ENCODE assay signal across 9 cellular contexts in genomic region chr19:35090160-35090794, GRCh38. TPM values are rescaled to one million over a fixed set of nuclear protein-coding genes. Genes with fewer than 3 reads are reported as not detected.
A peak's percentile ranks its signal among the peaks of the same experiment; 100 is the strongest.
DNase-seq lines count a peak whose midpoint lies in the region; ATAC-seq and TF ChIP-seq lines count a peak whose summit lies in the region.
"Had no signal": no experiment of that assay in that cellular context is flagged by ENCODE, and none has a peak within 500 bp of the region (broad histone marks: within the 10 kb centered on the region; RNA-seq: fewer than 3 reads in every experiment).

No MANE protein-coding gene starts in this region.

- H3K9me3 ChIP-seq in left lung: no peaks in the 10 kb centered on the region

- no peak overlapping the region for H3K4me3 ChIP-seq in WI38 (ENCODE audit: low read depth, low read length)
- H3K4me3 ChIP-seq in dorsolateral prefrontal cortex: peak overlapping the region in 58 of 59 donors; percentile 13 to 62 (median 42)
- no peak overlapping the region for H3K4me3 ChIP-seq in left lung

- H3K4me1 ChIP-seq in left lung: peaks cover 0 to 4% of the 10 kb centered on the region in 2 donors

- H3K27ac ChIP-seq in dorsolateral prefrontal cortex (peak overlapping the region in 55 of 59 donors; percentile 5 to 89 (median 73)), left lung (no peak overlapping the region)

- DNase-seq in activated CD4-positive, CD25-positive, alpha-beta regulatory T cell treated with anti-CD3 and anti-CD28 coated beads, Interleukin-2, amount 50 U/mL, for 16 hours (ENCODE audit: low read depth, low spot score): peak; percentile 11
- no peak for DNase-seq in activated CD4-positive, CD25-positive, alpha-beta regulatory T cell (lab: John Stamatoyannopoulos, UW)
- peak; percentile 88 for DNase-seq in NCI-H1694 (lab: John Stamatoyannopoulos, UW)
- peak in 4 of 10 donors; percentile 54 to 77 (median 64) for DNase-seq in dorsolateral prefrontal cortex
- peak in 1 of 2 donors; percentile 32 for DNase-seq in left lung
- DNase-seq in stimulated activated CD8-positive, alpha-beta memory T cell treated with anti-CD3 and anti-CD28 coated beads, Interleukin-4, amount 100 ng/mL, for 4 hours (ENCODE audit: low read depth in 2 of 2, low spot score in 1 of 2): peak; percentile 3 to 9

- H3K27me3 ChIP-seq in dorsolateral prefrontal cortex: peaks cover 0 to 4% (median 0%) of the 10 kb centered on the region in 45 donors
- H3K27me3 ChIP-seq in left lung: peaks cover 0 to 19% of the 10 kb centered on the region in 2 donors

- no peaks in the 10 kb centered on the region for H3K36me3 ChIP-seq in left lung

- ATAC-seq in left lung (peak; percentile 99), HG03108 (IDR thresholded peaks at IDR 0.05; ENCODE audit: unreplicated experiment) (no peak)

- intact Hi-C loops in dorsolateral prefrontal cortex (cut with DNase I): loop anchor here in 1 of 2 donors (1.0 to 5.0 kb wide), 3 partner anchors 34 to 118 kb away; no protein-coding TSS in a partner anchor
- intact Hi-C loops in left lung (cut with DNase I): no loop called here

- peak; percentile 57 for TF ChIP-seq CTCF in WI38 (IDR thresholded peaks at IDR 0.05; ENCODE audit: low read depth, low read length)
- TF ChIP-seq CTCF in dorsolateral prefrontal cortex (IDR thresholded peaks at IDR 0.05 in 54 of 56, conservative IDR thresholded peaks at IDR 0.05 in 2 of 56; ENCODE audit: low read depth in 1 of 56, partially characterized antibody in 56 of 56): peak; percentile 22 to 83 (median 70)
- TF ChIP-seq CTCF in left lung (IDR thresholded peaks at IDR 0.05): peak; percentile 59 to 66

RNA-seq across cellular contexts. Expression of gene FXYD3, which starts 25.3 kb away (rescaled TPM):
- total RNA-seq in dorsolateral prefrontal cortex (10 to 100 TPM in 2 of 120 experiments, 1 to 10 TPM in 110, under 1 TPM in 5, not detected in 3; 0.55 to 17.3 (median 3.3) TPM), left lung (100 to 1,000 TPM in 1 of 2 donors, 10 to 100 TPM in 1; 88.4 to 207 TPM)
- total RNA-seq: mononuclear cell had no signal

RNA-seq across cellular contexts. Expression of gene LGI4, which starts 44.6 kb away (rescaled TPM):
- total RNA-seq in dorsolateral prefrontal cortex: 100 to 1,000 TPM in 9 of 120 experiments, 10 to 100 TPM in 111; 44.4 to 136 (median 72.9) TPM
- total RNA-seq in left lung: 1 to 10 TPM; 1.8 to 2.5 TPM

RNA-seq across cellular contexts. Expression of gene FXYD1, which starts 48.3 kb away (rescaled TPM):
- total RNA-seq in dorsolateral prefrontal cortex: 100 to 1,000 TPM in 117 of 120 experiments, 10 to 100 TPM in 3; 86.4 to 482 (median 185) TPM
- total RNA-seq in left lung: 10 to 100 TPM; 20.1 to 24.0 TPM

RNA-seq across cellular contexts. Expression of gene HPN, which starts 48.8 kb away (rescaled TPM):
- total RNA-seq in dorsolateral prefrontal cortex (10 to 100 TPM in 11 of 120 experiments, 1 to 10 TPM in 109; 1.0 to 16.3 (median 6.0) TPM), left lung (10 to 100 TPM; 16.8 to 40.3 TPM)

RNA-seq across cellular contexts. Expression of gene FXYD7, which starts 52.8 kb away (rescaled TPM):
- total RNA-seq in dorsolateral prefrontal cortex (100 to 1,000 TPM in 116 of 120 experiments, 10 to 100 TPM in 4; 72.7 to 214 (median 155) TPM), left lung (not detected)

Comparison
In these comparisons a context has a peak if more than half of its experiments do, and no peak if none do; other contexts are left out.
1. DNase-seq: peak in activated CD4-positive, CD25-positive, alpha-beta regulatory T cell treated with anti-CD3 and anti-CD28 coated beads, Interleukin-2, amount 50 U/mL, for 16 hours (single experiment), NCI-H1694 (single experiment) and stimulated activated CD8-positive, alpha-beta memory T cell treated with anti-CD3 and anti-CD28 coated beads, Interleukin-4, amount 100 ng/mL, for 4 hours (2 of 2); none in activated CD4-positive, CD25-positive, alpha-beta regulatory T cell (0 of 4).
2. H3K4me3 ChIP-seq: peak in dorsolateral prefrontal cortex (58 of 59); none in WI38 (single experiment) and left lung (0 of 2).
3. H3K27ac ChIP-seq: peak in dorsolateral prefrontal cortex (55 of 59); none in left lung (0 of 2).
4. RNA of gene FXYD3, which starts 25.3 kb away (total RNA-seq): 88.4 to 207 TPM in left lung; 0.55 to 17.3 TPM in dorsolateral prefrontal cortex; every median in the first group is over 4 times any median in the second.
5. RNA of gene LGI4, which starts 44.6 kb away (total RNA-seq): 44.4 to 136 TPM in dorsolateral prefrontal cortex; 1.8 to 2.5 TPM in left lung; every median in the first group is over 10 times any median in the second.
6. Peak in every context shown above with its lines, with median percentiles within 50 percentile points of each other: CTCF ChIP-seq.